14 cellular contexts compared by ENCODE assay signal in the genomic region with DNA sequence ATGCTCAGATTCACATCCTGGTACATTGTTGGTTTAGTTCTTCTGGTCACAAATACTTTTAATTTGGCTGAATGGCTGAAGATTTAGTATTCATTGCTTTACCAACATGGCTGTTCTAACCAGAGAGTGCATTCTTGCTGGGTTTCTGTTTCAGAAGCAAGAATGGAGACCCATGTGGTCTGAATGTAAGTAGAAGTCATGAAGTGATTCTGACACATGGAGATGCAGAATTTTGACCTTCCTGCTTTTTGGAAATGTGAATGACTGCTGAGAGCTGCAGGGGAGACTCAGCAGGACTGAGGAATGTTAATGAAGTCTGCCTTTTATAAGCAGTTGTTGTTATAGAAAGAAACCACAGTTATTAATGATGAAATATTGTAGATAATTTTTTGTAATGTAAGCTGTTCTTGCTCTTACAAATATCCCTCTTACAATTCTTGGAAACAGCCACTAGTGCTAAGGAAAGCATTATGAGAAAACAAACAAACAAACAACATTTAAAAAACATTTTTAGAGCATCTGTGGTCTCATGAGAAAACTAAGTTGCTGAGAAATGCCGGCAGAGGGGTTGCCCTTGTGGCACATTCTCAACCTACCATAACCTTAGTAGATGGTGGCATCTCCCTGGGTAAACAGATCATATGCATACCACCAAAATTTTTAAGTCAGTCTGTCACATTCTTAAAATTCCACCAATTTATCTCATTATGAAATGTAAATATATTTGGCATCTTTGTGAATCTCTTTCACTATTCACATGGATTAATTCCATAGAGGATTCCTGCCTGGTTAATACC.
A peak's percentile ranks its signal among the peaks of the same experiment; 100 is the strongest.
DNase-seq lines count a peak whose midpoint lies in the region; ATAC-seq, FAIRE-seq and TF ChIP-seq lines count a peak whose summit lies in the region.
"Had no signal": no experiment of that assay in that cellular context is flagged by ENCODE, and none has a peak within 500 bp of the region (broad histone marks: within the 10 kb centered on the region; RNA-seq: fewer than 3 reads in every experiment).

No MANE protein-coding gene starts in this region.

- TF ChIP-seq CTCF in osteocyte (IDR thresholded peaks at IDR 0.05) (no peak), endothelial cell (IDR thresholded peaks at IDR 0.05; ENCODE audit: unreplicated experiment) (no peak)

- no peak for ATAC-seq in natural killer cell treated with Interleukin-12 subunit alpha and Interleukin-12 subunit beta and Interleukin-15 and Interleukin-18, amount 100 ng/mL, for 72 hours
- ATAC-seq in GM21526 (IDR thresholded peaks at IDR 0.05; ENCODE audit: low FRiP score, unreplicated experiment) (no peak), HG03196 (IDR thresholded peaks at IDR 0.05; ENCODE audit: unreplicated experiment) (no peak)
- ATAC-seq: right lobe of liver had no signal

- H3K4me3 Mint-ChIP-seq in osteocyte (ENCODE audit: unreplicated experiment), result no peak overlapping the region
- no peak overlapping the region for H3K4me3 Mint-ChIP-seq in natural killer cell treated with Interleukin-12 subunit alpha and Interleukin-12 subunit beta and Interleukin-15 and Interleukin-18, amount 100 ng/mL, for 72 hours
- no peak overlapping the region for H3K4me3 Mint-ChIP-seq in endothelial cell (ENCODE audit: unreplicated experiment)
- H3K4me3 Mint-ChIP-seq: activated naive CD4-positive, alpha-beta T cell treated with anti-CD3 and anti-CD28 coated beads for 36 hours; CD4-positive, alpha-beta T cell had no signal

- H3K36me3 Mint-ChIP-seq in osteocyte (ENCODE audit: unreplicated experiment) (peaks cover 23% of the 10 kb centered on the region), endothelial cell (ENCODE audit: low read depth, unreplicated experiment) (no peaks in the 10 kb centered on the region)
- H3K36me3 Mint-ChIP-seq in natural killer cell treated with Interleukin-12 subunit alpha and Interleukin-12 subunit beta and Interleukin-15 and Interleukin-18, amount 100 ng/mL, for 72 hours, result peaks cover 4% of the 10 kb centered on the region

- peak overlapping the region; percentile 91 for H3K27ac Mint-ChIP-seq in osteocyte (ENCODE audit: unreplicated experiment)
- no peak overlapping the region for H3K27ac Mint-ChIP-seq in natural killer cell treated with Interleukin-12 subunit alpha and Interleukin-12 subunit beta and Interleukin-15 and Interleukin-18, amount 100 ng/mL, for 72 hours
- no peak overlapping the region for H3K27ac Mint-ChIP-seq in endothelial cell (ENCODE audit: unreplicated experiment)
- H3K27ac Mint-ChIP-seq: activated naive CD4-positive, alpha-beta T cell treated with anti-CD3 and anti-CD28 coated beads for 36 hours; CD4-positive, alpha-beta T cell had no signal

- no peaks in the 10 kb centered on the region for H3K27me3 Mint-ChIP-seq in osteocyte (ENCODE audit: unreplicated experiment)
- H3K27me3 Mint-ChIP-seq in natural killer cell treated with Interleukin-12 subunit alpha and Interleukin-12 subunit beta and Interleukin-15 and Interleukin-18, amount 100 ng/mL, for 72 hours, result no peaks in the 10 kb centered on the region
- H3K27me3 Mint-ChIP-seq in endothelial cell (ENCODE audit: unreplicated experiment), result peaks cover 2% of the 10 kb centered on the region
- H3K27me3 Mint-ChIP-seq: CD4-positive, alpha-beta T cell had no signal

- no peak for TF ChIP-seq POLR2A in GM12892 (IDR thresholded peaks at IDR 0.05; ENCODE audit: low read depth, low read length)

- peak; percentile 81 for FAIRE-seq in GM12892 (lab: Jason Lieb, UNC)

- peaks cover 62% of the 10 kb centered on the region for H3K4me1 Mint-ChIP-seq in osteocyte (ENCODE audit: unreplicated experiment)
- H3K4me1 Mint-ChIP-seq in natural killer cell treated with Interleukin-12 subunit alpha and Interleukin-12 subunit beta and Interleukin-15 and Interleukin-18, amount 100 ng/mL, for 72 hours (ENCODE audit: low read depth in 2 of 2), result no peaks in the 10 kb centered on the region
- H3K4me1 Mint-ChIP-seq in endothelial cell (ENCODE audit: unreplicated experiment), result no peaks in the 10 kb centered on the region

- H3K9me3 Mint-ChIP-seq in osteocyte (ENCODE audit: unreplicated experiment) (peaks cover 19% of the 10 kb centered on the region), endothelial cell (ENCODE audit: unreplicated experiment) (no peaks in the 10 kb centered on the region)
- H3K9me3 Mint-ChIP-seq in natural killer cell treated with Interleukin-12 subunit alpha and Interleukin-12 subunit beta and Interleukin-15 and Interleukin-18, amount 100 ng/mL, for 72 hours, result peaks cover 4% of the 10 kb centered on the region

- DNase-seq in GM12892 (ENCODE audit: insufficient read length) (no peak), LHCN-M2 (ENCODE audit: low read depth) (peak; percentile 33), epidermal melanocyte (ENCODE audit: insufficient read length, low spot score) (peak; percentile 17), osteocyte (ENCODE audit: extremely low spot score, unreplicated experiment) (no peak), endothelial cell (ENCODE audit: low spot score) (no peak)
- DNase-seq in natural killer cell treated with Interleukin-12 subunit alpha and Interleukin-12 subunit beta and Interleukin-15 and Interleukin-18, amount 100 ng/mL, for 72 hours (ENCODE audit: low spot score), result no peak
- DNase-seq: activated naive CD4-positive, alpha-beta T cell treated with anti-CD3 and anti-CD28 coated beads for 36 hours; CD4-positive, alpha-beta T cell; cerebellar nuclear complex; NCI-H1105 treated with DMSO at 0.1 percent for 48 hours; NCI-H524 treated with DMSO at 0.1 percent for 48 hours; right lobe of liver had no signal

Comparison
In these comparisons a context has a peak if more than half of its experiments do, and no peak if none do; other contexts are left out.
1. DNase-seq: peak in LHCN-M2 (single experiment) and epidermal melanocyte (single experiment); none in GM12892 (single experiment), osteocyte (single experiment), natural killer cell treated with Interleukin-12 subunit alpha and Interleukin-12 subunit beta and Interleukin-15 and Interleukin-18, amount 100 ng/mL, for 72 hours (single experiment) and endothelial cell (single experiment).